ENCODE assay signal across 24 cellular contexts in genomic region chr18:58732471-58732870, GRCh38.
"Had no signal": no experiment of that assay in that cellular context is flagged by ENCODE, and none has a peak within 500 bp of the region (broad histone marks: within the 10 kb centered on the region; RNA-seq: fewer than 3 reads in every experiment).

No MANE protein-coding gene starts in this region.

- H3K4me3 ChIP-seq: ascending aorta, breast epithelium, coronary artery, dorsolateral prefrontal cortex had no signal

- H3K4me1 ChIP-seq: ascending aorta, breast epithelium had no signal

- H3K36me3 ChIP-seq: breast epithelium had no signal

- H3K9me3 ChIP-seq: ascending aorta, breast epithelium had no signal

- H3K27me3 ChIP-seq: ascending aorta, breast epithelium, dorsolateral prefrontal cortex had no signal

- ATAC-seq: activated naive CD4-positive, alpha-beta T cell treated with anti-CD3 and anti-CD28 coated beads, Interleukin-2, amount 50 U/mL, for 72 hours; activated T-cell treated with anti-CD3 and anti-CD28 coated beads, Interleukin-2, amount 50 U/mL, for 72 hours; esophagus mucosa; WTC11 had no signal

- H3K27ac ChIP-seq: ascending aorta, breast epithelium, coronary artery, dorsolateral prefrontal cortex had no signal

- DNase-seq: activated CD4-positive, alpha-beta memory T cell treated with anti-CD3 and anti-CD28 coated beads, Interleukin-2, amount 10 ng/mL, durations not matched to agents 7 days and 5 days; activated CD4-positive, alpha-beta T cell treated with anti-CD3 and anti-CD28 coated beads for 1 hour; activated CD4-positive, alpha-beta T cell treated with anti-CD3 and anti-CD28 coated beads for 4 hours; activated CD4-positive, alpha-beta T cell treated with anti-CD3 and anti-CD28 coated beads, Interleukin-2, amount 10 ng/mL, durations not matched to agents 7 days and 5 days; activated CD4-positive, alpha-beta T cell treated with anti-CD3 and anti-CD28 coated beads, Interleukin-2, amount 50 U/mL, for 4 hours; activated CD8-positive, alpha-beta memory T cell treated with anti-CD3 and anti-CD28 coated beads, Interleukin-2, amount 50 U/mL, for 48 hours; activated gamma-delta T cell; activated naive CD4-positive, alpha-beta T cell; activated naive CD4-positive, alpha-beta T cell treated with anti-CD3 and anti-CD28 coated beads, Interleukin-2, amount 10 ng/mL, durations not matched to agents 7 days and 5 days; activated naive CD8-positive, alpha-beta T cell treated with anti-CD3 and anti-CD28 coated beads, Interleukin-2, amount 10 ng/mL, durations not matched to agents 7 days and 5 days; activated T-cell treated with anti-CD3 and anti-CD28 coated beads for 4 hours; activated T-cell treated with anti-CD3 and anti-CD28 coated beads, Interleukin-2, amount 50 U/mL, for 24 hours; activated T-cell treated with anti-CD3 and anti-CD28 coated beads, Interleukin-2, amount 50 U/mL, for 72 hours; dorsolateral prefrontal cortex; effector memory CD4-positive, alpha-beta T cell; endodermal cell; foreskin fibroblast; T-helper 2 cell had no signal
